ENCODE assay signal across 9 cellular contexts in the genomic region with DNA sequence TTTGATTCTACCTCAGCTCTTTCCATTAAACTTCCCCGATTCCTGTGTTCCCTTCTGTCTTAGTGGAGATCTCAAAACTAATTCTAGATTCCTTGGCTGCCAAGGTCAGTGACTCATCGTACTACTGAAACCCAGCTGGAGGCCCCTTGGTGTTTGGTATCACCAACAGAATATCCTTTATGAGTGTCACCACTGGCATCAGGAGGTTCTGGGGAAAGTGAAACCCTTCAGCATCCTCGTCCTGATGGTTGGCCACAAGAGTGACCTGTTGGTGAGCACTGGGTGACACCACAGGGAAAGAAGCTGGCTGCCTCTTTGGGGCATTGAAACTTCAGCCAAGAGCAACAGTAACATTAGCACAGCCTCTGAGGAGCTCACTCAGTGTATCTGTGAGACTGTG. TPM values are rescaled to one million over a fixed set of nuclear protein-coding genes. Genes with fewer than 3 reads are reported as not detected.
DNase-seq lines count a peak whose midpoint lies in the region; ATAC-seq and TF ChIP-seq lines count a peak whose summit lies in the region.
"Had no signal": no experiment of that assay in that cellular context is flagged by ENCODE, and none has a peak within 500 bp of the region (broad histone marks: within the 10 kb centered on the region; RNA-seq: fewer than 3 reads in every experiment).

No MANE protein-coding gene starts in this region.

- H3K27me3 ChIP-seq in SJCRH30 (no peaks in the 10 kb centered on the region), fibroblast of lung (ENCODE audit: control insufficient read depth, insufficient read depth, low read length) (no peaks in the 10 kb centered on the region), thoracic aorta (replicated peaks; ENCODE audit: insufficient read depth) (no peaks in the 10 kb centered on the region)

- H3K27ac ChIP-seq in SJCRH30 (no peak overlapping the region), fibroblast of lung (ENCODE audit: insufficient read depth, low read length) (peak overlapping the region; percentile 24), thoracic aorta (peak overlapping the region; percentile 10 to 48)

- peaks cover 6% of the 10 kb centered on the region for H3K4me1 Mint-ChIP-seq in activated naive CD4-positive, alpha-beta T cell treated with anti-CD3 and anti-CD28 coated beads, Interleukin-2, amount 10 ng/mL, durations not matched to agents 7 days and 5 days

- H3K4me3 Mint-ChIP-seq in activated naive CD4-positive, alpha-beta T cell treated with anti-CD3 and anti-CD28 coated beads, Interleukin-2, amount 10 ng/mL, durations not matched to agents 7 days and 5 days: no peak overlapping the region

- TF ChIP-seq CTCF in fibroblast of lung (conservative IDR thresholded peaks at IDR 0.05 in 1 of 2, IDR thresholded peaks at IDR 0.05 in 1 of 2; ENCODE audit: low read depth in 1 of 2, low read length in 2 of 2): no peak
- TF ChIP-seq CTCF in thoracic aorta (IDR thresholded peaks at IDR 0.05): no peak

- peak overlapping the region; percentile 19 for H3K27ac Mint-ChIP-seq in activated naive CD4-positive, alpha-beta T cell treated with anti-CD3 and anti-CD28 coated beads, Interleukin-2, amount 10 ng/mL, durations not matched to agents 7 days and 5 days

- no peak overlapping the region for H3K4me3 ChIP-seq in SJCRH30
- H3K4me3 ChIP-seq in fibroblast of lung (replicated peaks in 1 of 4; ENCODE audit: control extremely low read depth in 1 of 4, insufficient read depth in 1 of 4, low read depth in 3 of 4, low read length in 4 of 4): no peak overlapping the region
- no peak overlapping the region for H3K4me3 ChIP-seq in thoracic aorta

- ATAC-seq in thoracic aorta (ENCODE audit: insufficient number of reproducible peaks, low FRiP score, low read depth) (peak; percentile 24), HG02884 (IDR thresholded peaks at IDR 0.05; ENCODE audit: unreplicated experiment) (no peak), HG03135 (IDR thresholded peaks at IDR 0.05; ENCODE audit: unreplicated experiment) (no peak), GM18502 (IDR thresholded peaks at IDR 0.05; ENCODE audit: poor library complexity, unreplicated experiment) (no peak)

- H3K9me3 Mint-ChIP-seq in activated naive CD4-positive, alpha-beta T cell treated with anti-CD3 and anti-CD28 coated beads, Interleukin-2, amount 10 ng/mL, durations not matched to agents 7 days and 5 days: no peaks in the 10 kb centered on the region

- no peaks in the 10 kb centered on the region for H4K20me1 ChIP-seq in fibroblast of lung (ENCODE audit: control insufficient read depth, extremely low read depth, insufficient read depth, low read length)

- no peak for DNase-seq in activated naive CD4-positive, alpha-beta T cell treated with anti-CD3 and anti-CD28 coated beads, Interleukin-2, amount 10 ng/mL, durations not matched to agents 7 days and 5 days
- no peak for DNase-seq in activated naive CD4-positive, alpha-beta T cell treated with anti-CD3 and anti-CD28 coated beads, Interleukin-2, amount 50 U/mL, for 16 hours
- DNase-seq in SJCRH30: peak; percentile 45 to 56
- peak; percentile 93 for DNase-seq in fibroblast of lung (ENCODE audit: low read depth in 2 of 2)
- no peak for DNase-seq in thoracic aorta (ENCODE audit: low spot score)
- DNase-seq: NCI-H2171 had no signal

- no peak overlapping the region for H3K9ac ChIP-seq in fibroblast of lung (ENCODE audit: insufficient read depth, low read length)

- H3K4me2 ChIP-seq in fibroblast of lung (ENCODE audit: extremely low read depth, insufficient read depth, low read length): no peak overlapping the region

- H3K27me3 Mint-ChIP-seq in activated naive CD4-positive, alpha-beta T cell treated with anti-CD3 and anti-CD28 coated beads, Interleukin-2, amount 10 ng/mL, durations not matched to agents 7 days and 5 days: no peaks in the 10 kb centered on the region

- H3K36me3 Mint-ChIP-seq in activated naive CD4-positive, alpha-beta T cell treated with anti-CD3 and anti-CD28 coated beads, Interleukin-2, amount 10 ng/mL, durations not matched to agents 7 days and 5 days: peaks cover 27% of the 10 kb centered on the region

- peaks cover 11% of the 10 kb centered on the region for H3K4me1 ChIP-seq in SJCRH30
- H3K4me1 ChIP-seq in fibroblast of lung (ENCODE audit: control insufficient read depth, extremely low read depth, insufficient read depth, low read length): peaks cover 7% of the 10 kb centered on the region
- peaks cover 3 to 15% of the 10 kb centered on the region in 2 donors for H3K4me1 ChIP-seq in thoracic aorta (ENCODE audit: control insufficient read depth in 1 of 2, low read depth in 2 of 2)

- no peaks in the 10 kb centered on the region for H3K79me2 ChIP-seq in fibroblast of lung (ENCODE audit: control insufficient read depth, insufficient read depth, low read length)

- H3K36me3 ChIP-seq in SJCRH30 (peaks cover 12% of the 10 kb centered on the region; the same call in 1 of the 2 replicates), fibroblast of lung (ENCODE audit: control insufficient read depth, insufficient read depth, low read length) (peaks cover 7% of the 10 kb centered on the region), thoracic aorta (peaks cover 27% of the 10 kb centered on the region)

- H2AFZ ChIP-seq in fibroblast of lung (ENCODE audit: low read length): no peak overlapping the region

- CTCF ChIA-PET in activated naive CD4-positive, alpha-beta T cell treated with anti-CD3 and anti-CD28 coated beads, Interleukin-2, amount 10 ng/mL, durations not matched to agents 7 days and 5 days (lab: Charles Lee): interaction anchor here (1.3 to 1.5 kb wide), 2 partner anchors 12 to 22 kb away, joined by 3 to 4 read pairs; no protein-coding TSS in a partner anchor

- no peaks in the 10 kb centered on the region for H3K9me3 ChIP-seq in SJCRH30 (replicated peaks)
- no peaks in the 10 kb centered on the region for H3K9me3 ChIP-seq in fibroblast of lung (ENCODE audit: control insufficient read depth, insufficient read depth, low read depth, low read length)
- no peaks in the 10 kb centered on the region for H3K9me3 ChIP-seq in thoracic aorta

RNA-seq across cellular contexts. Expression of a gene that starts 9.6 kb away (rescaled TPM):
- total RNA-seq in SJCRH30 (2014; rRNA removed; shearing (Covaris generic)): not detected in 2 replicates
- total RNA-seq in fibroblast of lung: 4.1 and 5.8 TPM in 2 replicates
- polyA plus RNA-seq in fibroblast of lung: 2.7 and 3.4 TPM in 2 replicates
- polyA plus RNA-seq in fibroblast of lung (2012): 2.3 and 2.5 TPM in 2 replicates
- 2.0 and 2.1 TPM in 2 replicates for polyA minus RNA-seq in fibroblast of lung (ENCODE audit: low replicate concordance)
- 1 to 10 TPM in 1 of 2 donors, under 1 TPM in 1; 0.95 to 1.6 TPM for total RNA-seq in thoracic aorta

RNA-seq across cellular contexts. Expression of a gene that starts 41.2 kb away (rescaled TPM):
- 36.5 and 39.6 TPM in 2 replicates for total RNA-seq in SJCRH30 (2014; rRNA removed; shearing (Covaris generic))
- total RNA-seq in fibroblast of lung: 52.2 and 52.4 TPM in 2 replicates
- 49.7 and 66.2 TPM in 2 replicates for polyA plus RNA-seq in fibroblast of lung
- 38.4 and 41.3 TPM in 2 replicates for polyA plus RNA-seq in fibroblast of lung (2012)
- 2.1 and 8.4 TPM in 2 replicates for polyA minus RNA-seq in fibroblast of lung (ENCODE audit: low replicate concordance)
- 10 to 100 TPM; 11.7 to 17.2 TPM for total RNA-seq in thoracic aorta

RNA-seq across cellular contexts. Expression of a gene that starts 46.7 kb away (rescaled TPM):
- not detected in 2 replicates for total RNA-seq in SJCRH30 (2014; rRNA removed; shearing (Covaris generic))
- total RNA-seq in fibroblast of lung (not detected in 2 replicates), thoracic aorta (not detected)
- polyA plus RNA-seq in fibroblast of lung: not detected in 2 replicates
- not detected in 2 replicates for polyA plus RNA-seq in fibroblast of lung (2012)
- polyA minus RNA-seq in fibroblast of lung (ENCODE audit: low replicate concordance): not detected in 2 replicates

RNA-seq across cellular contexts. Expression of a gene that starts 48.8 kb away (rescaled TPM):
- 24.7 and 28.4 TPM in 2 replicates for total RNA-seq in SJCRH30 (2014; rRNA removed; shearing (Covaris generic))
- total RNA-seq in fibroblast of lung: 19.0 and 25.1 TPM in 2 replicates
- 31.7 and 35.7 TPM in 2 replicates for polyA plus RNA-seq in fibroblast of lung
- 38.5 and 40.9 TPM in 2 replicates for polyA plus RNA-seq in fibroblast of lung (2012)
- 19.2 and 25.7 TPM in 2 replicates for polyA minus RNA-seq in fibroblast of lung (ENCODE audit: low replicate concordance)
- 10 to 100 TPM; 25.3 to 28.4 TPM for total RNA-seq in thoracic aorta

Comparison
In these comparisons a context has a peak if more than half of its experiments do, and no peak if none do; other contexts are left out.
1. DNase-seq: peak in SJCRH30 (2 of 2) and fibroblast of lung (2 of 2); none in activated naive CD4-positive, alpha-beta T cell treated with anti-CD3 and anti-CD28 coated beads, Interleukin-2, amount 10 ng/mL, durations not matched to agents 7 days and 5 days (single experiment), activated naive CD4-positive, alpha-beta T cell treated with anti-CD3 and anti-CD28 coated beads, Interleukin-2, amount 50 U/mL, for 16 hours (single experiment) and thoracic aorta (single experiment).